ENCODE assay signal across 2 cellular contexts in genomic region chr16:86816930-86817625, GRCh38.
TF ChIP-seq lines count a peak whose summit lies in the region.

No MANE protein-coding gene starts in this region.

TF ChIP-seq in HCT116, 20 proteins besides CTCF, POLR2A, EP300 and RAD21 (continued from another document):
- no peak for TF ChIP-seq TCF7L2 (IDR thresholded peaks at IDR 0.05; ENCODE audit: borderline replicate concordance, extremely low read depth, insufficient read depth, insufficient read length)
- TF ChIP-seq EGR1 (IDR thresholded peaks at IDR 0.05; ENCODE audit: low read depth): no peak
- TF ChIP-seq, protein P1, sequence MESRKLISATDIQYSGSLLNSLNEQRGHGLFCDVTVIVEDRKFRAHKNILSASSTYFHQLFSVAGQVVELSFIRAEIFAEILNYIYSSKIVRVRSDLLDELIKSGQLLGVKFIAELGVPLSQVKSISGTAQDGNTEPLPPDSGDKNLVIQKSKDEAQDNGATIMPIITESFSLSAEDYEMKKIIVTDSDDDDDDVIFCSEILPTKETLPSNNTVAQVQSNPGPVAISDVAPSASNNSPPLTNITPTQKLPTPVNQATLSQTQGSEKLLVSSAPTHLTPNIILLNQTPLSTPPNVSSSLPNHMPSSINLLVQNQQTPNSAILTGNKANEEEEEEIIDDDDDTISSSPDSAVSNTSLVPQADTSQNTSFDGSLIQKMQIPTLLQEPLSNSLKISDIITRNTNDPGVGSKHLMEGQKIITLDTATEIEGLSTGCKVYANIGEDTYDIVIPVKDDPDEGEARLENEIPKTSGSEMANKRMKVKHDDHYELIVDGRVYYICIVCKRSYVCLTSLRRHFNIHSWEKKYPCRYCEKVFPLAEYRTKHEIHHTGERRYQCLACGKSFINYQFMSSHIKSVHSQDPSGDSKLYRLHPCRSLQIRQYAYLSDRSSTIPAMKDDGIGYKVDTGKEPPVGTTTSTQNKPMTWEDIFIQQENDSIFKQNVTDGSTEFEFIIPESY (IDR thresholded peaks at IDR 0.05; ENCODE audit: extremely low read depth, insufficient replicate concordance, low read length): no peak
- no peak; the same call in 1 of the 2 replicates for TF ChIP-seq EZH2phosphoT487 (IDR thresholded peaks at IDR 0.05; ENCODE audit: borderline replicate concordance)
- no peak for TF ChIP-seq CEBPB (IDR thresholded peaks at IDR 0.05; ENCODE audit: low read depth)
- TF ChIP-seq ZFX (IDR thresholded peaks at IDR 0.05): no peak
- no peak for TF ChIP-seq ZNF274 (IDR thresholded peaks at IDR 0.05; ENCODE audit: low read depth, low read length)
- TF ChIP-seq POLR2AphosphoS5 (IDR thresholded peaks at IDR 0.05; ENCODE audit: low read depth, low read length): no peak
- TF ChIP-seq YY1 (IDR thresholded peaks at IDR 0.05; ENCODE audit: extremely low read depth, insufficient replicate concordance, low read depth, low read length): no peak
- no peak for TF ChIP-seq JUND (IDR thresholded peaks at IDR 0.05)
- TF ChIP-seq ATF3 (IDR thresholded peaks at IDR 0.05): no peak
- TF ChIP-seq ELF1 (IDR thresholded peaks at IDR 0.05; ENCODE audit: borderline replicate concordance, low read depth): no peak
- TF ChIP-seq EZH2 (IDR thresholded peaks at IDR 0.05): no peak

TF ChIP-seq in endothelial cell of umbilical vein, 7 proteins besides CTCF, POLR2A, EP300 and RAD21:
- TF ChIP-seq, protein P2, sequence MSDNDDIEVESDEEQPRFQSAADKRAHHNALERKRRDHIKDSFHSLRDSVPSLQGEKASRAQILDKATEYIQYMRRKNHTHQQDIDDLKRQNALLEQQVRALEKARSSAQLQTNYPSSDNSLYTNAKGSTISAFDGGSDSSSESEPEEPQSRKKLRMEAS (IDR thresholded peaks at IDR 0.05; ENCODE audit: insufficient read depth, insufficient read length): no peak
